In the genomic region with DNA sequence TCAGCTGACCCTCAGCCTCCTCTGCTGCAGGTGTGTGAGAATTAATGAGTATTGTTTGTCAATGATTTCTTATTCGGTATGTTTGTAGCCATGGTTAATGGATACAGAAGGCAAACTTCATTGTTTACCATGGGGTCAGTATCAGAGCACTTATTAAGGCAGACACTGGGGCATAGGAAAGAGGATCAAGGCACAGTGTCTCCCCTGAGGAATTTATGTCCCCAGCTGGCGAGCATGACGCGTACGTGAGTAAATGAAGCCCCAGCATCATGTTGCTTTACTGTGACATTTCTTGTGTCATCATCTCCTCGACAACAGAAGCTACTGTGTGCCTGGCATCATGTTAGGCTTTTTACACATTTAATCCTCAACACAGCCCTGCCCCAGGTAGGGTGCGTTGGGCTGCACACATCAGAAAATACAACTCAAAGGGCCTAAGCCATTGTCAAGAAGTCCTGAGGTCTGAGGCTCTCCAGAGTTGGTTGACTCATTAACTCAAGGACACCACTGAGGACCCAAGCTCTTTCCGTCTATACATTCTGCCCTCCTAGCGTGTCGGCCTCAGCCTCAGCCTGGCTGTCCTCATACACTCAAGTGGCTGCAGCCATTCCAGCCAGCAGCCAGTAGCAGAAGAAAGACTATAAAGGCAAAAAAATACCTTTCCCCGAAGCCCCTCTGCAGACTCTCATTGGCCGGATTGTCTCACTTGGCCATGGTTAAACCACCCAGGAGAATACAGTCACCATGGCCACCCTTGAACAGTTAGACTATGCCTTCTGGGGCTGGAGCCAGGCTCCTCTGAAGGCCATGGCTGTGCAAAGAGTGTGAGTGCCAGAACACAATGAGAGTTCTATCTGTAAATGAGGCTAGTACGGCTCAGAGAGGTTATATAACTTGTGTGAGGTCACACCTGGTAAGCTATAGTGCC, we compare ENCODE assay signal across 1 cellular context.
TF ChIP-seq lines count a peak whose summit lies in the region.

No MANE protein-coding gene starts in this region.

TF ChIP-seq in HepG2, 621 proteins besides CTCF, POLR2A, EP300 and RAD21 (continued from another document):
- TF ChIP-seq, protein P1, sequence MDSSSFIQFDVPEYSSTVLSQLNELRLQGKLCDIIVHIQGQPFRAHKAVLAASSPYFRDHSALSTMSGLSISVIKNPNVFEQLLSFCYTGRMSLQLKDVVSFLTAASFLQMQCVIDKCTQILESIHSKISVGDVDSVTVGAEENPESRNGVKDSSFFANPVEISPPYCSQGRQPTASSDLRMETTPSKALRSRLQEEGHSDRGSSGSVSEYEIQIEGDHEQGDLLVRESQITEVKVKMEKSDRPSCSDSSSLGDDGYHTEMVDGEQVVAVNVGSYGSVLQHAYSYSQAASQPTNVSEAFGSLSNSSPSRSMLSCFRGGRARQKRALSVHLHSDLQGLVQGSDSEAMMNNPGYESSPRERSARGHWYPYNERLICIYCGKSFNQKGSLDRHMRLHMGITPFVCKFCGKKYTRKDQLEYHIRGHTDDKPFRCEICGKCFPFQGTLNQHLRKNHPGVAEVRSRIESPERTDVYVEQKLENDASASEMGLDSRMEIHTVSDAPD (CRISPR knock-in tag; IDR thresholded peaks at IDR 0.05) = no peak
- TF ChIP-seq HDAC6 (IDR thresholded peaks at IDR 0.05; ENCODE audit: low read depth, low read length) = no peak
- TF ChIP-seq ARID2 (CRISPR knock-in tag; IDR thresholded peaks at IDR 0.05; ENCODE audit: borderline replicate concordance) = no peak
- no peak for TF ChIP-seq PPARG (CRISPR knock-in tag; conservative IDR thresholded peaks at IDR 0.05)
- TF ChIP-seq ZNF230 (CRISPR knock-in tag; IDR thresholded peaks at IDR 0.05) = no peak
- no peak for TF ChIP-seq SNAPC2 (CRISPR knock-in tag; IDR thresholded peaks at IDR 0.05)
- TF ChIP-seq, protein P2, sequence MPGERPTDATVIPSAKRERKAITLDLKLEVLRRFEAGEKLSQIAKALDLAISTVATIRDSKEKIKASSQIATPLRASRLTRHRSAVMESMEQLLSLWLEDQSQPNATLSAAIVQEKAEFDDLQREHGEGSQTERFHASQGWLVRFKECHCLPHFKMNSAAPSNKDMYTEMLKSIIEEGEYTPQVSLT (CRISPR knock-in tag; IDR thresholded peaks at IDR 0.05; ENCODE audit: borderline replicate concordance, low read depth) = no peak
- no peak for TF ChIP-seq HHEX (CRISPR knock-in tag; IDR thresholded peaks at IDR 0.05)
- no peak for TF ChIP-seq TOPORS (CRISPR knock-in tag; IDR thresholded peaks at IDR 0.05)
- TF ChIP-seq GABPA (IDR thresholded peaks at IDR 0.05; ENCODE audit: low read depth, low read length) = no peak
- no peak for TF ChIP-seq GABPA (CRISPR knock-in tag; IDR thresholded peaks at IDR 0.05; ENCODE audit: low read depth)
- TF ChIP-seq ZFY (CRISPR knock-in tag; IDR thresholded peaks at IDR 0.05) = no peak
- TF ChIP-seq SATB2 (CRISPR knock-in tag; IDR thresholded peaks at IDR 0.05) = no peak
- TF ChIP-seq ATF7-NPFF (CRISPR knock-in tag; IDR thresholded peaks at IDR 0.05; ENCODE audit: low read depth) = no peak
- no peak for TF ChIP-seq NAIF1 (CRISPR knock-in tag; IDR thresholded peaks at IDR 0.05; ENCODE audit: borderline replicate concordance)
- TF ChIP-seq MIER3 (CRISPR knock-in tag; IDR thresholded peaks at IDR 0.05; ENCODE audit: borderline replicate concordance) = 0 out of 2 replicates have a peak, but pooled peaks have one; percentile 3
- TF ChIP-seq, protein P3, sequence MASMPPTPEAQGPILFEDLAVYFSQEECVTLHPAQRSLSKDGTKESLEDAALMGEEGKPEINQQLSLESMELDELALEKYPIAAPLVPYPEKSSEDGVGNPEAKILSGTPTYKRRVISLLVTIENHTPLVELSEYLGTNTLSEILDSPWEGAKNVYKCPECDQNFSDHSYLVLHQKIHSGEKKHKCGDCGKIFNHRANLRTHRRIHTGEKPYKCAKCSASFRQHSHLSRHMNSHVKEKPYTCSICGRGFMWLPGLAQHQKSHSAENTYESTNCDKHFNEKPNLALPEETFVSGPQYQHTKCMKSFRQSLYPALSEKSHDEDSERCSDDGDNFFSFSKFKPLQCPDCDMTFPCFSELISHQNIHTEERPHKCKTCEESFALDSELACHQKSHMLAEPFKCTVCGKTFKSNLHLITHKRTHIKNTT (CRISPR knock-in tag; IDR thresholded peaks at IDR 0.05) = no peak
- TF ChIP-seq, protein P4, sequence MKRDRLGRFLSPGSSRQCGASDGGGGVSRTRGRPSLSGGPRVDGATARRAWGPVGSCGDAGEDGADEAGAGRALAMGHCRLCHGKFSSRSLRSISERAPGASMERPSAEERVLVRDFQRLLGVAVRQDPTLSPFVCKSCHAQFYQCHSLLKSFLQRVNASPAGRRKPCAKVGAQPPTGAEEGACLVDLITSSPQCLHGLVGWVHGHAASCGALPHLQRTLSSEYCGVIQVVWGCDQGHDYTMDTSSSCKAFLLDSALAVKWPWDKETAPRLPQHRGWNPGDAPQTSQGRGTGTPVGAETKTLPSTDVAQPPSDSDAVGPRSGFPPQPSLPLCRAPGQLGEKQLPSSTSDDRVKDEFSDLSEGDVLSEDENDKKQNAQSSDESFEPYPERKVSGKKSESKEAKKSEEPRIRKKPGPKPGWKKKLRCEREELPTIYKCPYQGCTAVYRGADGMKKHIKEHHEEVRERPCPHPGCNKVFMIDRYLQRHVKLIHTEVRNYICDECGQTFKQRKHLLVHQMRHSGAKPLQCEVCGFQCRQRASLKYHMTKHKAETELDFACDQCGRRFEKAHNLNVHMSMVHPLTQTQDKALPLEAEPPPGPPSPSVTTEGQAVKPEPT (CRISPR knock-in tag; IDR thresholded peaks at IDR 0.05; ENCODE audit: low read depth) = no peak
- 0 out of 2 replicates have a peak, but pooled peaks have one; percentile 51 for TF ChIP-seq NFE2L1 (CRISPR knock-in tag; IDR thresholded peaks at IDR 0.05; ENCODE audit: borderline replicate concordance)
- TF ChIP-seq, protein P5, sequence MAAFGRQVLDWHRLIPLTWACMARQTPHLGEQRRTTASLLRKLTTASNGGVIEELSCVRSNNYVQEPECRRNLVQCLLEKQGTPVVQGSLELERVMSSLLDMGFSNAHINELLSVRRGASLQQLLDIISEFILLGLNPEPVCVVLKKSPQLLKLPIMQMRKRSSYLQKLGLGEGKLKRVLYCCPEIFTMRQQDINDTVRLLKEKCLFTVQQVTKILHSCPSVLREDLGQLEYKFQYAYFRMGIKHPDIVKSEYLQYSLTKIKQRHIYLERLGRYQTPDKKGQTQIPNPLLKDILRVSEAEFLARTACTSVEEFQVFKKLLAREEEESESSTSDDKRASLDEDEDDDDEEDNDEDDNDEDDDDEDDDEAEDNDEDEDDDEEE (CRISPR knock-in tag; IDR thresholded peaks at IDR 0.05) = no peak
- no peak for TF ChIP-seq GFI1 (CRISPR knock-in tag; IDR thresholded peaks at IDR 0.05; ENCODE audit: borderline replicate concordance)
- TF ChIP-seq U2AF1 (optimal IDR thresholded peaks at IDR 0.05; ENCODE audit: low read depth, low read length) = no peak
- TF ChIP-seq FLYWCH1 (CRISPR knock-in tag; IDR thresholded peaks at IDR 0.05) = no peak
- no peak for TF ChIP-seq REPIN1 (CRISPR knock-in tag; IDR thresholded peaks at IDR 0.05; ENCODE audit: borderline replicate concordance, low read depth)
- TF ChIP-seq PCBP1 (IDR thresholded peaks at IDR 0.05; ENCODE audit: borderline replicate concordance, low read depth, low read length) = no peak
- TF ChIP-seq, protein P6, sequence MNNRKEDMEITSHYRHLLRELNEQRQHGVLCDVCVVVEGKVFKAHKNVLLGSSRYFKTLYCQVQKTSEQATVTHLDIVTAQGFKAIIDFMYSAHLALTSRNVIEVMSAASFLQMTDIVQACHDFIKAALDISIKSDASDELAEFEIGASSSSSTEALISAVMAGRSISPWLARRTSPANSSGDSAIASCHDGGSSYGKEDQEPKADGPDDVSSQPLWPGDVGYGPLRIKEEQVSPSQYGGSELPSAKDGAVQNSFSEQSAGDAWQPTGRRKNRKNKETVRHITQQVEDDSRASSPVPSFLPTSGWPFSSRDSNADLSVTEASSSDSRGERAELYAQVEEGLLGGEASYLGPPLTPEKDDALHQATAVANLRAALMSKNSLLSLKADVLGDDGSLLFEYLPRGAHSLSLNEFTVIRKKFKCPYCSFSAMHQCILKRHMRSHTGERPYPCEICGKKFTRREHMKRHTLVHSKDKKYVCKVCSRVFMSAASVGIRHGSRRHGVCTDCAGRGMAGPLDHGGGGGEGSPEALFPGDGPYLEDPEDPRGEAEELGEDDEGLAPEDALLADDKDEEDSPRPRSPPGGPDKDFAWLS (CRISPR knock-in tag; IDR thresholded peaks at IDR 0.05; ENCODE audit: borderline replicate concordance) = no peak
- no peak for TF ChIP-seq NCOA5 (CRISPR knock-in tag; IDR thresholded peaks at IDR 0.05)
- no peak for TF ChIP-seq NFATC3 (CRISPR knock-in tag; IDR thresholded peaks at IDR 0.05)
- TF ChIP-seq, protein P7, sequence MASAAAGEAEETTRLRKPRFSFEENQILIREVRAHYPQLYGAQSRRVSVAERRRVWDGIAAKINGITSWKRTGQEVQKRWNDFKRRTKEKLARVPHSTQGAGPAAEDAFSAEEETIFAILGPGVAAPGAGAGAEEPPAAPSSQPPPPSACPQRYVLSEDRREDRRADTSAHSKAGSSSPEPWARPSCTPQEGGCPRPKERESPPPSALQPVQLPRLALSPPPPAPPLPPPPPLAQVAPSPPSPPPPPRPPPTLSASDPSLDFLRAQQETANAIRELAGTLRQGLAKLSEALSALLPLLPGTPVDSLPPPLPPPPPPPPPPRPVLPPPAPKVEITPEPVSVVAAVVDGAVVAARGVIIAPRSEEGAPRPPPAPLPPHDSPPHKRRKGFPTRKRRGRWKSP (CRISPR knock-in tag; IDR thresholded peaks at IDR 0.05) = no peak
- no peak for TF ChIP-seq ZNF333 (CRISPR knock-in tag; IDR thresholded peaks at IDR 0.05; ENCODE audit: borderline replicate concordance)
- no peak for TF ChIP-seq ZNF878 (CRISPR knock-in tag; IDR thresholded peaks at IDR 0.05)
- no peak for TF ChIP-seq TCF7L2 (IDR thresholded peaks at IDR 0.05; ENCODE audit: low read depth, low read length)
- no peak for TF ChIP-seq XRCC5 (optimal IDR thresholded peaks at IDR 0.05; ENCODE audit: low read length)
- TF ChIP-seq, protein P8, sequence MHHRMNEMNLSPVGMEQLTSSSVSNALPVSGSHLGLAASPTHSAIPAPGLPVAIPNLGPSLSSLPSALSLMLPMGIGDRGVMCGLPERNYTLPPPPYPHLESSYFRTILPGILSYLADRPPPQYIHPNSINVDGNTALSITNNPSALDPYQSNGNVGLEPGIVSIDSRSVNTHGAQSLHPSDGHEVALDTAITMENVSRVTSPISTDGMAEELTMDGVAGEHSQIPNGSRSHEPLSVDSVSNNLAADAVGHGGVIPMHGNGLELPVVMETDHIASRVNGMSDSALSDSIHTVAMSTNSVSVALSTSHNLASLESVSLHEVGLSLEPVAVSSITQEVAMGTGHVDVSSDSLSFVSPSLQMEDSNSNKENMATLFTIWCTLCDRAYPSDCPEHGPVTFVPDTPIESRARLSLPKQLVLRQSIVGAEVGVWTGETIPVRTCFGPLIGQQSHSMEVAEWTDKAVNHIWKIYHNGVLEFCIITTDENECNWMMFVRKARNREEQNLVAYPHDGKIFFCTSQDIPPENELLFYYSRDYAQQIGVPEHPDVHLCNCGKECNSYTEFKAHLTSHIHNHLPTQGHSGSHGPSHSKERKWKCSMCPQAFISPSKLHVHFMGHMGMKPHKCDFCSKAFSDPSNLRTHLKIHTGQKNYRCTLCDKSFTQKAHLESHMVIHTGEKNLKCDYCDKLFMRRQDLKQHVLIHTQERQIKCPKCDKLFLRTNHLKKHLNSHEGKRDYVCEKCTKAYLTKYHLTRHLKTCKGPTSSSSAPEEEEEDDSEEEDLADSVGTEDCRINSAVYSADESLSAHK (CRISPR knock-in tag; IDR thresholded peaks at IDR 0.05; ENCODE audit: borderline replicate concordance) = no peak
- no peak for TF ChIP-seq SP1 (IDR thresholded peaks at IDR 0.05)
- TF ChIP-seq SP1 (CRISPR knock-in tag; IDR thresholded peaks at IDR 0.05) = no peak
- TF ChIP-seq TARDBP (CRISPR knock-in tag; IDR thresholded peaks at IDR 0.05) = no peak
- no peak for TF ChIP-seq ZIK1 (CRISPR knock-in tag; IDR thresholded peaks at IDR 0.05; ENCODE audit: borderline replicate concordance, low read depth)
- no peak for TF ChIP-seq RFX3 (CRISPR knock-in tag; IDR thresholded peaks at IDR 0.05)
- TF ChIP-seq, protein P9, sequence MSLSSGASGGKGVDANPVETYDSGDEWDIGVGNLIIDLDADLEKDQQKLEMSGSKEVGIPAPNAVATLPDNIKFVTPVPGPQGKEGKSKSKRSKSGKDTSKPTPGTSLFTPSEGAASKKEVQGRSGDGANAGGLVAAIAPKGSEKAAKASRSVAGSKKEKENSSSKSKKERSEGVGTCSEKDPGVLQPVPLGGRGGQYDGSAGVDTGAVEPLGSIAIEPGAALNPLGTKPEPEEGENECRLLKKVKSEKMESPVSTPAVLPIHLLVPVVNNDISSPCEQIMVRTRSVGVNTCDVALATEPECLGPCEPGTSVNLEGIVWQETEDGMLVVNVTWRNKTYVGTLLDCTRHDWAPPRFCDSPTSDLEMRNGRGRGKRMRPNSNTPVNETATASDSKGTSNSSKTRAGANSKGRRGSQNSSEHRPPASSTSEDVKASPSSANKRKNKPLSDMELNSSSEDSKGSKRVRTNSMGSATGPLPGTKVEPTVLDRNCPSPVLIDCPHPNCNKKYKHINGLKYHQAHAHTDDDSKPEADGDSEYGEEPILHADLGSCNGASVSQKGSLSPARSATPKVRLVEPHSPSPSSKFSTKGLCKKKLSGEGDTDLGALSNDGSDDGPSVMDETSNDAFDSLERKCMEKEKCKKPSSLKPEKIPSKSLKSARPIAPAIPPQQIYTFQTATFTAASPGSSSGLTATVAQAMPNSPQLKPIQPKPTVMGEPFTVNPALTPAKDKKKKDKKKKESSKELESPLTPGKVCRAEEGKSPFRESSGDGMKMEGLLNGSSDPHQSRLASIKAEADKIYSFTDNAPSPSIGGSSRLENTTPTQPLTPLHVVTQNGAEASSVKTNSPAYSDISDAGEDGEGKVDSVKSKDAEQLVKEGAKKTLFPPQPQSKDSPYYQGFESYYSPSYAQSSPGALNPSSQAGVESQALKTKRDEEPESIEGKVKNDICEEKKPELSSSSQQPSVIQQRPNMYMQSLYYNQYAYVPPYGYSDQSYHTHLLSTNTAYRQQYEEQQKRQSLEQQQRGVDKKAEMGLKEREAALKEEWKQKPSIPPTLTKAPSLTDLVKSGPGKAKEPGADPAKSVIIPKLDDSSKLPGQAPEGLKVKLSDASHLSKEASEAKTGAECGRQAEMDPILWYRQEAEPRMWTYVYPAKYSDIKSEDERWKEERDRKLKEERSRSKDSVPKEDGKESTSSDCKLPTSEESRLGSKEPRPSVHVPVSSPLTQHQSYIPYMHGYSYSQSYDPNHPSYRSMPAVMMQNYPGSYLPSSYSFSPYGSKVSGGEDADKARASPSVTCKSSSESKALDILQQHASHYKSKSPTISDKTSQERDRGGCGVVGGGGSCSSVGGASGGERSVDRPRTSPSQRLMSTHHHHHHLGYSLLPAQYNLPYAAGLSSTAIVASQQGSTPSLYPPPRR (CRISPR knock-in tag; IDR thresholded peaks at IDR 0.05; ENCODE audit: borderline replicate concordance) = peak; percentile 28; the same call in 1 of the 2 replicates
- no peak for TF ChIP-seq EED (CRISPR knock-in tag; IDR thresholded peaks at IDR 0.05)
- no peak for TF ChIP-seq ATAD3A (CRISPR knock-in tag; IDR thresholded peaks at IDR 0.05)
- TF ChIP-seq NBN (conservative IDR thresholded peaks at IDR 0.05) = no peak
TF ChIP-seq in HepG2: peak in this region for 91.
